Comparison of ENCODE assay signal across 1 cellular context in the genomic region with DNA sequence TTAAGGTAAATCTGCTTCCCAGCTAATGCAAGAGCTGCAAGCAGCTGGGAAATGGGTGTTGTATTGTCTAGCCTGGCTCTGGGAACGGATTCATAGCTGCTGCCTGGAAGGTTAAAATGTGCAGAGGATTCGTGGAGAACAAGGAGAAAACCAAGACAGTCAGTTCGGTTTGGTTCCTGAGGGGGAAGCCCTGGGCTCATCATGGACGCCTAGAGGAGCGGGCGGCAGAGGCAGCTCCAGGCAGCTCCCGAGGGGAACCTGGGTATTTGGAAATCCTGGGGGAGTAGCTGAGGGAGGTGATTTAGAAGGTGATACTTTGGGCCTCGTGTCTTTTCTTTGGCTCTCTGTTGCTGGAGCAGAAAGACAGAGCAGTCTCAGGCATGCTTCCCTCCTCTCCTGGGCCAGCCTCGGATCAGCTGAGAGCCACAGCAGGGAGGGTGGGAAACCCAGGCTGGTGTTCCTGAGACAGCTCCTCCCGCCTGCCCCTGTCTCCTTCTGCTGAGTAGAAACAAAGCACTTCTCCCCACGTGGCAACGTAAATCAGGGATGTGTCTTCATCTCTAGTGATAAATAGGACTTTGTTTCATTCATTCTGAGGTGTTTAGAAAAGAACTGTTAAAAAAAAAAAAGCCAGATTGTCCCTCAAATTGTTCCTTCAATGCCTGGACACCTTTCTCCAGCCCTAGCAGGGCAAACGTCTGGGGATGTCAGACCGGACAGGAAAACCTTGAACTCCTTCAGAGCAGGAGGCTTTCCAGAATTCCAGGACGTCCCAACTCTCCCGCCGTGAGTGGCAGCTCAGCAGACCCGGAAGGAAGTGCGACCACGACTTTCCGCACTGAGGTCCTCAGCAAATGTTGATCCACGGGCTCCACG.
TF ChIP-seq lines count a peak whose summit lies in the region.

No MANE protein-coding gene starts in this region.

TF ChIP-seq in GM23338, 12 proteins besides CTCF, POLR2A, EP300 and RAD21 (continued from another document):
- TF ChIP-seq, protein P1, sequence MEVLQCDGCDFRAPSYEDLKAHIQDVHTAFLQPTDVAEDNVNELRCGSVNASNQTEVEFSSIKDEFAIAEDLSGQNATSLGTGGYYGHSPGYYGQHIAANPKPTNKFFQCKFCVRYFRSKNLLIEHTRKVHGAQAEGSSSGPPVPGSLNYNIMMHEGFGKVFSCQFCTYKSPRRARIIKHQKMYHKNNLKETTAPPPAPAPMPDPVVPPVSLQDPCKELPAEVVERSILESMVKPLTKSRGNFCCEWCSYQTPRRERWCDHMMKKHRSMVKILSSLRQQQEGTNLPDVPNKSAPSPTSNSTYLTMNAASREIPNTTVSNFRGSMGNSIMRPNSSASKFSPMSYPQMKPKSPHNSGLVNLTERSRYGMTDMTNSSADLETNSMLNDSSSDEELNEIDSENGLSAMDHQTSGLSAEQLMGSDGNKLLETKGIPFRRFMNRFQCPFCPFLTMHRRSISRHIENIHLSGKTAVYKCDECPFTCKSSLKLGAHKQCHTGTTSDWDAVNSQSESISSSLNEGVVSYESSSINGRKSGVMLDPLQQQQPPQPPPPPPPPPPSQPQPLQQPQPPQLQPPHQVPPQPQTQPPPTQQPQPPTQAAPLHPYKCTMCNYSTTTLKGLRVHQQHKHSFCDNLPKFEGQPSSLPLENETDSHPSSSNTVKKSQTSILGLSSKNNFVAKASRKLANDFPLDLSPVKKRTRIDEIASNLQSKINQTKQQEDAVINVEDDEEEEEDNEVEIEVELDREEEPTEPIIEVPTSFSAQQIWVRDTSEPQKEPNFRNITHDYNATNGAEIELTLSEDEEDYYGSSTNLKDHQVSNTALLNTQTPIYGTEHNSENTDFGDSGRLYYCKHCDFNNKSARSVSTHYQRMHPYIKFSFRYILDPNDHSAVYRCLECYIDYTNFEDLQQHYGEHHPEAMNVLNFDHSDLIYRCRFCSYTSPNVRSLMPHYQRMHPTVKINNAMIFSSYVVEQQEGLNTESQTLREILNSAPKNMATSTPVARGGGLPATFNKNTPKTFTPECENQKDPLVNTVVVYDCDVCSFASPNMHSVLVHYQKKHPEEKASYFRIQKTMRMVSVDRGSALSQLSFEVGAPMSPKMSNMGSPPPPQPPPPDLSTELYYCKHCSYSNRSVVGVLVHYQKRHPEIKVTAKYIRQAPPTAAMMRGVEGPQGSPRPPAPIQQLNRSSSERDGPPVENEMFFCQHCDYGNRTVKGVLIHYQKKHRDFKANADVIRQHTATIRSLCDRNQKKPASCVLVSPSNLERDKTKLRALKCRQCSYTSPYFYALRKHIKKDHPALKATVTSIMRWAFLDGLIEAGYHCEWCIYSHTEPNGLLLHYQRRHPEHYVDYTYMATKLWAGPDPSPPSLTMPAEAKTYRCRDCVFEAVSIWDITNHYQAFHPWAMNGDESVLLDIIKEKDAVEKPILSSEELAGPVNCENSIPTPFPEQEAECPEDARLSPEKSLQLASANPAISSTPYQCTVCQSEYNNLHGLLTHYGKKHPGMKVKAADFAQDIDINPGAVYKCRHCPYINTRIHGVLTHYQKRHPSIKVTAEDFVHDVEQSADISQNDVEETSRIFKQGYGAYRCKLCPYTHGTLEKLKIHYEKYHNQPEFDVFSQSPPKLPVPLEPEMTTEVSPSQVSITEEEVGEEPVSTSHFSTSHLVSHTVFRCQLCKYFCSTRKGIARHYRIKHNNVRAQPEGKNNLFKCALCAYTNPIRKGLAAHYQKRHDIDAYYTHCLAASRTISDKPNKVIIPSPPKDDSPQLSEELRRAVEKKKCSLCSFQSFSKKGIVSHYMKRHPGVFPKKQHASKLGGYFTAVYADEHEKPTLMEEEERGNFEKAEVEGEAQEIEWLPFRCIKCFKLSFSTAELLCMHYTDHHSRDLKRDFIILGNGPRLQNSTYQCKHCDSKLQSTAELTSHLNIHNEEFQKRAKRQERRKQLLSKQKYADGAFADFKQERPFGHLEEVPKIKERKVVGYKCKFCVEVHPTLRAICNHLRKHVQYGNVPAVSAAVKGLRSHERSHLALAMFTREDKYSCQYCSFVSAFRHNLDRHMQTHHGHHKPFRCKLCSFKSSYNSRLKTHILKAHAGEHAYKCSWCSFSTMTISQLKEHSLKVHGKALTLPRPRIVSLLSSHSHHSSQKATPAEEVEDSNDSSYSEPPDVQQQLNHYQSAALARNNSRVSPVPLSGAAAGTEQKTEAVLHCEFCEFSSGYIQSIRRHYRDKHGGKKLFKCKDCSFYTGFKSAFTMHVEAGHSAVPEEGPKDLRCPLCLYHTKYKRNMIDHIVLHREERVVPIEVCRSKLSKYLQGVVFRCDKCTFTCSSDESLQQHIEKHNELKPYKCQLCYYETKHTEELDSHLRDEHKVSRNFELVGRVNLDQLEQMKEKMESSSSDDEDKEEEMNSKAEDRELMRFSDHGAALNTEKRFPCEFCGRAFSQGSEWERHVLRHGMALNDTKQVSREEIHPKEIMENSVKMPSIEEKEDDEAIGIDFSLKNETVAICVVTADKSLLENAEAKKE (CRISPR knock-in tag; IDR thresholded peaks at IDR 0.05), result no peak
- TF ChIP-seq EZH2phosphoT487 (IDR thresholded peaks at IDR 0.05; ENCODE audit: unreplicated experiment) (no peak), ZNF331 (CRISPR knock-in tag; IDR thresholded peaks at IDR 0.05; ENCODE audit: low read depth) (no peak), ZNF114 (CRISPR knock-in tag; IDR thresholded peaks at IDR 0.05) (no peak), CREB1 (CRISPR knock-in tag; IDR thresholded peaks at IDR 0.05; ENCODE audit: low read depth) (no peak), JUNB (IDR thresholded peaks at IDR 0.05; ENCODE audit: unreplicated experiment) (no peak)
- TF ChIP-seq, protein P2, sequence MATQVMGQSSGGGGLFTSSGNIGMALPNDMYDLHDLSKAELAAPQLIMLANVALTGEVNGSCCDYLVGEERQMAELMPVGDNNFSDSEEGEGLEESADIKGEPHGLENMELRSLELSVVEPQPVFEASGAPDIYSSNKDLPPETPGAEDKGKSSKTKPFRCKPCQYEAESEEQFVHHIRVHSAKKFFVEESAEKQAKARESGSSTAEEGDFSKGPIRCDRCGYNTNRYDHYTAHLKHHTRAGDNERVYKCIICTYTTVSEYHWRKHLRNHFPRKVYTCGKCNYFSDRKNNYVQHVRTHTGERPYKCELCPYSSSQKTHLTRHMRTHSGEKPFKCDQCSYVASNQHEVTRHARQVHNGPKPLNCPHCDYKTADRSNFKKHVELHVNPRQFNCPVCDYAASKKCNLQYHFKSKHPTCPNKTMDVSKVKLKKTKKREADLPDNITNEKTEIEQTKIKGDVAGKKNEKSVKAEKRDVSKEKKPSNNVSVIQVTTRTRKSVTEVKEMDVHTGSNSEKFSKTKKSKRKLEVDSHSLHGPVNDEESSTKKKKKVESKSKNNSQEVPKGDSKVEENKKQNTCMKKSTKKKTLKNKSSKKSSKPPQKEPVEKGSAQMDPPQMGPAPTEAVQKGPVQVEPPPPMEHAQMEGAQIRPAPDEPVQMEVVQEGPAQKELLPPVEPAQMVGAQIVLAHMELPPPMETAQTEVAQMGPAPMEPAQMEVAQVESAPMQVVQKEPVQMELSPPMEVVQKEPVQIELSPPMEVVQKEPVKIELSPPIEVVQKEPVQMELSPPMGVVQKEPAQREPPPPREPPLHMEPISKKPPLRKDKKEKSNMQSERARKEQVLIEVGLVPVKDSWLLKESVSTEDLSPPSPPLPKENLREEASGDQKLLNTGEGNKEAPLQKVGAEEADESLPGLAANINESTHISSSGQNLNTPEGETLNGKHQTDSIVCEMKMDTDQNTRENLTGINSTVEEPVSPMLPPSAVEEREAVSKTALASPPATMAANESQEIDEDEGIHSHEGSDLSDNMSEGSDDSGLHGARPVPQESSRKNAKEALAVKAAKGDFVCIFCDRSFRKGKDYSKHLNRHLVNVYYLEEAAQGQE (IDR thresholded peaks at IDR 0.05; ENCODE audit: unreplicated experiment), result no peak
